Comparison of ENCODE assay signal across 11 cellular contexts in the genomic region with DNA sequence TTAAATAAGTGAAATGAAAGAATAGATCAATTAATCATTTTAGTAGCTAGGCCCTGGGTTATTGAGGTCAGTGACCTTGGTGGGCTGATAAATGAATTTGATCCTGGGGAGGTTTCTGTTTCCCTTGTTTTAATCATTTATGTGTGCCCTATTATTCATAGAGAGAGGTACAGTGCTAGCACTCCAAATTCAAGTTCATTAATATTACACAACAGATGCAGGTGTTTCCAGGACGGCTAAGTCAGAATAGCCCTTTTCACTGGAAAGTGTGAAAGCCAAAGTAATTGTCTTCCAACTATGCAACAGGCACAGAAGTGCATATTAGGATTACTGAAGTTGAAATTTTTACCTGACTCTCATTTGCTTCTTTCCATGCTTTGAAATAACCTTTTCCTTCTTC.
DNase-seq lines count a peak whose midpoint lies in the region; ATAC-seq, FAIRE-seq and TF ChIP-seq lines count a peak whose summit lies in the region.
"Had no signal": no experiment of that assay in that cellular context is flagged by ENCODE, and none has a peak within 500 bp of the region (broad histone marks: within the 10 kb centered on the region; RNA-seq: fewer than 3 reads in every experiment).

No MANE protein-coding gene starts in this region.

- no peaks in the 10 kb centered on the region for H3K36me3 ChIP-seq in muscle layer of duodenum (ENCODE audit: control insufficient read depth in 1 of 2, insufficient read depth in 2 of 2, low read length in 2 of 2)
- H3K36me3 ChIP-seq: ovary had no signal

- DNase-seq in CD4-positive, alpha-beta T cell, result no peak
- DNase-seq in activated naive CD8-positive, alpha-beta T cell treated with anti-CD3 and anti-CD28 coated beads for 36 hours, result no peak
- DNase-seq in omental fat pad (ENCODE audit: low spot score) (no peak), T1000 (lab: John Stamatoyannopoulos, UW) (no peak), frontal cortex (ENCODE audit: low spot score in 2 of 2) (no peak)
- DNase-seq: NCI-H1417 treated with DMSO at 0.1 percent for 48 hours, SK-N-SH had no signal

- no peaks in the 10 kb centered on the region for H3K27me3 ChIP-seq in CD4-positive, alpha-beta T cell (ENCODE audit: control insufficient read depth, insufficient read depth, low read length)
- no peaks in the 10 kb centered on the region for H3K27me3 ChIP-seq in muscle layer of duodenum (ENCODE audit: low read depth, low read length)
- H3K27me3 ChIP-seq: ovary had no signal

- H3K27ac ChIP-seq in CD4-positive, alpha-beta T cell (ENCODE audit: low read depth, low read length), result no peak overlapping the region
- peak overlapping the region; percentile 68 for H3K27ac ChIP-seq in muscle layer of duodenum (ENCODE audit: low read length)
- H3K27ac ChIP-seq: ovary had no signal

- H3K36me3 Mint-ChIP-seq in CD4-positive, alpha-beta T cell (ENCODE audit: low read depth), result no peaks in the 10 kb centered on the region
- H3K36me3 Mint-ChIP-seq in activated naive CD8-positive, alpha-beta T cell treated with anti-CD3 and anti-CD28 coated beads for 36 hours, result no peaks in the 10 kb centered on the region

- H3K9me3 Mint-ChIP-seq in CD4-positive, alpha-beta T cell, result no peaks in the 10 kb centered on the region
- peaks cover 3% of the 10 kb centered on the region for H3K9me3 Mint-ChIP-seq in activated naive CD8-positive, alpha-beta T cell treated with anti-CD3 and anti-CD28 coated beads for 36 hours

- peak overlapping the region; percentile 12 for H3K4me3 Mint-ChIP-seq in CD4-positive, alpha-beta T cell
- no peak overlapping the region for H3K4me3 Mint-ChIP-seq in activated naive CD8-positive, alpha-beta T cell treated with anti-CD3 and anti-CD28 coated beads for 36 hours

- no peak for FAIRE-seq in frontal cortex (lab: Jason Lieb, UNC)

- H3K4me3 ChIP-seq in muscle layer of duodenum (ENCODE audit: low read depth in 1 of 2, low read length in 2 of 2), result no peak overlapping the region
- H3K4me3 ChIP-seq: ovary had no signal

- no peak for ATAC-seq in CD4-positive, alpha-beta T cell (ENCODE audit: poor library complexity)
- ATAC-seq in HG03280 (IDR thresholded peaks at IDR 0.05; ENCODE audit: unreplicated experiment), result peak; percentile 5
- no peak for ATAC-seq in HG03159 (IDR thresholded peaks at IDR 0.05; ENCODE audit: unreplicated experiment)
- no peak for ATAC-seq in omental fat pad (ENCODE audit: low FRiP score)

- POLR2A ChIA-PET in CD4-positive, alpha-beta T cell (lab: Charles Lee), result interaction anchor here (1.0 kb wide), 1 partner anchor 20 kb away, joined by 4 read pairs; no protein-coding TSS in a partner anchor

- CTCF ChIA-PET in CD4-positive, alpha-beta T cell (lab: Charles Lee), result interaction anchor here (0.6 to 1.5 kb wide), 2 partner anchors 261 to 276 kb away, joined by 3 read pairs; no protein-coding TSS in a partner anchor

- H3K27me3 Mint-ChIP-seq in CD4-positive, alpha-beta T cell, result no peaks in the 10 kb centered on the region
- H3K27me3 Mint-ChIP-seq in activated naive CD8-positive, alpha-beta T cell treated with anti-CD3 and anti-CD28 coated beads for 36 hours, result no peaks in the 10 kb centered on the region

- H3K4me1 ChIP-seq in muscle layer of duodenum (ENCODE audit: control insufficient read depth in 1 of 2, insufficient read depth in 2 of 2, low read length in 2 of 2), result no peaks in the 10 kb centered on the region

- peaks cover 34% of the 10 kb centered on the region for H3K4me1 Mint-ChIP-seq in CD4-positive, alpha-beta T cell (ENCODE audit: low read depth)
- peaks cover 26% of the 10 kb centered on the region for H3K4me1 Mint-ChIP-seq in activated naive CD8-positive, alpha-beta T cell treated with anti-CD3 and anti-CD28 coated beads for 36 hours

- TF ChIP-seq CTCF in CD4-positive, alpha-beta T cell (IDR thresholded peaks at IDR 0.05), result no peak
- no peak for TF ChIP-seq CTCF in omental fat pad (IDR thresholded peaks at IDR 0.05)

- peak overlapping the region; percentile 15 for H3K27ac Mint-ChIP-seq in CD4-positive, alpha-beta T cell
- peak overlapping the region; percentile 90 for H3K27ac Mint-ChIP-seq in activated naive CD8-positive, alpha-beta T cell treated with anti-CD3 and anti-CD28 coated beads for 36 hours

- H3K9me3 ChIP-seq in CD4-positive, alpha-beta T cell (ENCODE audit: control insufficient read depth, low read length), result no peaks in the 10 kb centered on the region
- H3K9me3 ChIP-seq in muscle layer of duodenum (ENCODE audit: control insufficient read depth in 1 of 2, low read length in 2 of 2), result no peaks in the 10 kb centered on the region
- H3K9me3 ChIP-seq: ovary, SK-N-SH had no signal

- intact Hi-C loops in CD4-positive, alpha-beta T cell (cut with DNase I, micrococcal nuclease), result no loop called here
